8 cellular contexts compared by ENCODE assay signal in genomic region chr18:50880108-50880465, GRCh38. TPM values are rescaled to one million over a fixed set of nuclear protein-coding genes. Genes with fewer than 3 reads are reported as not detected.
DNase-seq lines count a peak whose midpoint lies in the region; ATAC-seq and TF ChIP-seq lines count a peak whose summit lies in the region.

No MANE protein-coding gene starts in this region.

- no peaks in the 10 kb centered on the region for H3K4me1 ChIP-seq in cardiac muscle cell (ENCODE audit: low read depth)
- peaks cover 9% of the 10 kb centered on the region for H3K4me1 ChIP-seq in foreskin keratinocyte

- H3K36me3 Mint-ChIP-seq in stimulated activated naive B cell treated with anti-CD40 and anti-IgM and Interleukin-4, amounts not matched to agents 10 μg/mL and 1 μg/mL and 100 μg/mL, for 72 hours: peaks cover 5 to 9% of the 10 kb centered on the region in 2 donors

- ATAC-seq in Right ventricle myocardium inferior: no peak
- ATAC-seq in stimulated activated naive B cell treated with anti-CD40 and anti-IgM and Interleukin-4, amounts not matched to agents 10 μg/mL and 1 μg/mL and 100 μg/mL, for 72 hours (replicated peaks): no peak
- no peak for ATAC-seq in GM18909 (IDR thresholded peaks at IDR 0.05; ENCODE audit: poor library complexity, unreplicated experiment)
- no peak for ATAC-seq in foreskin keratinocyte

- H3K4me3 Mint-ChIP-seq in stimulated activated naive B cell treated with anti-CD40 and anti-IgM and Interleukin-4, amounts not matched to agents 10 μg/mL and 1 μg/mL and 100 μg/mL, for 72 hours: peak overlapping the region; percentile 95

- no peaks in the 10 kb centered on the region for H3K9me3 ChIP-seq in cardiac muscle cell (ENCODE audit: low read depth)
- H3K9me3 ChIP-seq in SK-N-MC (ENCODE audit: low read depth, low read length): no peaks in the 10 kb centered on the region

- TF ChIP-seq CTCF in cardiac muscle cell (IDR thresholded peaks at IDR 0.05; ENCODE audit: low read depth, low read length) (no peak), foreskin keratinocyte (conservative IDR thresholded peaks at IDR 0.05) (no peak)

- DNase-seq in cardiac muscle cell (ENCODE audit: low read depth in 1 of 2, low spot score in 1 of 2) (no peak), Right ventricle myocardium inferior (ENCODE audit: missing footprints) (no peak), SK-N-MC (ENCODE audit: low read depth, low spot score) (no peak), foreskin melanocyte (peak; percentile 9), foreskin keratinocyte (no peak)
- no peak for DNase-seq in stimulated activated naive B cell treated with anti-CD40 and anti-IgM and Interleukin-4, amounts not matched to agents 10 μg/mL and 1 μg/mL and 100 μg/mL, for 72 hours
- DNase-seq in stimulated activated CD4-positive, alpha-beta T cell treated with anti-CD3 and anti-CD28 coated beads, Interleukin-12 subunit alpha, Interleukin-12 subunit beta, amount 100 ng/mL, for 4 hours: no peak

- H3K27me3 ChIP-seq in cardiac muscle cell: no peaks in the 10 kb centered on the region
- no peaks in the 10 kb centered on the region for H3K27me3 ChIP-seq in foreskin keratinocyte

- H3K27ac ChIP-seq in cardiac muscle cell: peak overlapping the region; percentile 84
- no peak overlapping the region for H3K27ac ChIP-seq in SK-N-MC
- no peak overlapping the region for H3K27ac ChIP-seq in foreskin keratinocyte

- H3K36me3 ChIP-seq in cardiac muscle cell (no peaks in the 10 kb centered on the region), SK-N-MC (ENCODE audit: insufficient read depth, low read length) (no peaks in the 10 kb centered on the region)

- intact Hi-C loops in Right ventricle myocardium inferior (cut with DNase I): no loop called here

- H3K9me3 Mint-ChIP-seq in stimulated activated naive B cell treated with anti-CD40 and anti-IgM and Interleukin-4, amounts not matched to agents 10 μg/mL and 1 μg/mL and 100 μg/mL, for 72 hours: peaks cover 0 to 1% of the 10 kb centered on the region in 2 donors

- H3K27me3 Mint-ChIP-seq in stimulated activated naive B cell treated with anti-CD40 and anti-IgM and Interleukin-4, amounts not matched to agents 10 μg/mL and 1 μg/mL and 100 μg/mL, for 72 hours: no peaks in the 10 kb centered on the region

- peak overlapping the region; percentile 67 for H3K4me3 ChIP-seq in cardiac muscle cell
- H3K4me3 ChIP-seq in SK-N-MC: peak overlapping the region; percentile 91

- peak overlapping the region; percentile 71 for H3K9ac ChIP-seq in SK-N-MC (ENCODE audit: insufficient read length)

- H3K27ac Mint-ChIP-seq in stimulated activated naive B cell treated with anti-CD40 and anti-IgM and Interleukin-4, amounts not matched to agents 10 μg/mL and 1 μg/mL and 100 μg/mL, for 72 hours: peak overlapping the region; percentile 98

- H3K4me1 Mint-ChIP-seq in stimulated activated naive B cell treated with anti-CD40 and anti-IgM and Interleukin-4, amounts not matched to agents 10 μg/mL and 1 μg/mL and 100 μg/mL, for 72 hours: peaks cover 7 to 24% of the 10 kb centered on the region in 2 donors

RNA-seq across cellular contexts. Expression of gene ME2, which starts 1.2 kb away (rescaled TPM):
- total RNA-seq in cardiac muscle cell (33.4 and 47.3 TPM in 2 replicates), Right ventricle myocardium inferior (88.2 TPM), foreskin keratinocyte (40.2 and 45.1 TPM in 2 replicates)
- polyA plus RNA-seq in cardiac muscle cell (33.9 and 46.7 TPM in 2 replicates), foreskin keratinocyte (19.2 and 23.4 TPM in 2 replicates)
